24 cellular contexts compared by ENCODE assay signal in genomic region chr1:9061252-9061948, GRCh38.
DNase-seq lines count a peak whose midpoint lies in the region; ATAC-seq and TF ChIP-seq lines count a peak whose summit lies in the region.
"Had no signal": no experiment of that assay in that cellular context is flagged by ENCODE, and none has a peak within 500 bp of the region (broad histone marks: within the 10 kb centered on the region; RNA-seq: fewer than 3 reads in every experiment).

No MANE protein-coding gene starts in this region.

- no peaks in the 10 kb centered on the region for H3K9me2 ChIP-seq in SU-DHL-6 (replicated peaks; ENCODE audit: insufficient read depth, low read length)

- no peak for TF ChIP-seq CTCF in SU-DHL-6 (IDR thresholded peaks at IDR 0.05; ENCODE audit: insufficient read depth, low read length, poor library complexity, severe bottlenecking)
- no peak for TF ChIP-seq CTCF in GM13976 (IDR thresholded peaks at IDR 0.05; ENCODE audit: borderline replicate concordance, control extremely low read depth, extremely low read depth, insufficient read depth, missing control alignments)

- H3F3A ChIP-seq in SU-DHL-6 (ENCODE audit: insufficient read depth) = peaks cover 5% of the 10 kb centered on the region; the same call in 1 of the 2 replicates

- H2AFZ ChIP-seq in SU-DHL-6 (ENCODE audit: low read depth, low read length, severe bottlenecking) = no peak overlapping the region

- DNase-seq in DMS 273 (lab: John Stamatoyannopoulos, UW; ENCODE audit: unreplicated experiment) (peak; percentile 46), DMS 273 treated with DMSO at 0.1 percent for 48 hours (lab: John Stamatoyannopoulos, UW) (no peak), GM13976 (ENCODE audit: low spot score) (no peak), SW480 (ENCODE audit: low spot score) (no peak)
- DNase-seq: activated CD4-positive, CD25-positive, alpha-beta regulatory T cell treated with anti-CD3 and anti-CD28 coated beads, Interleukin-2, amount 50 U/mL, for 72 hours; activated CD8-positive, alpha-beta memory T cell treated with anti-CD3 and anti-CD28 coated beads, Interleukin-2, amount 10 ng/mL, durations not matched to agents 7 days and 5 days; activated effector memory CD4-positive, alpha-beta T cell treated with Interleukin-2 at 50 U/mL for 16 hours; BE2C; erythroblast; naive thymus-derived CD8-positive, alpha-beta T cell; NCI-H2029 treated with DMSO at 0.1 percent for 48 hours; NCI-H510A treated with DMSO at 0.1 percent for 48 hours; OCI-M1; posterior cingulate gyrus; stimulated activated CD4-positive, alpha-beta T cell treated with anti-CD3 and anti-CD28 coated beads, Interleukin-12 subunit alpha, Interleukin-12 subunit beta, amount 100 ng/mL, for 4 hours; T-helper 9 cell; thyroid gland had no signal

- no peak for ATAC-seq in GM19328 (IDR thresholded peaks at IDR 0.05; ENCODE audit: unreplicated experiment)
- ATAC-seq: activated CD8-positive, alpha-beta memory T cell treated with anti-CD3 and anti-CD28 coated beads, Interleukin-2, amount 10 ng/mL, durations not matched to agents 7 days and 5 days; naive thymus-derived CD8-positive, alpha-beta T cell had no signal

- H3K36me3 ChIP-seq in SU-DHL-6 (ENCODE audit: low read length) = no peaks in the 10 kb centered on the region
- no peaks in the 10 kb centered on the region for H3K36me3 ChIP-seq in muscle layer of duodenum (ENCODE audit: control insufficient read depth in 1 of 2, insufficient read depth in 2 of 2, low read length in 2 of 2)
- H3K36me3 ChIP-seq in subcutaneous abdominal adipose tissue (ENCODE audit: control insufficient read depth in 5 of 5, insufficient read depth in 5 of 5, low read length in 5 of 5) = peaks cover 0 to 3% (median 0%) of the 10 kb centered on the region in 5 donors
- H3K36me3 ChIP-seq: adrenal gland, BE2C, cardiac muscle cell, thyroid gland had no signal

- no peaks in the 10 kb centered on the region for H3K27me3 ChIP-seq in SU-DHL-6 (ENCODE audit: low read length)
- no peaks in the 10 kb centered on the region for H3K27me3 ChIP-seq in muscle layer of duodenum (ENCODE audit: low read depth, low read length)
- H3K27me3 ChIP-seq in subcutaneous abdominal adipose tissue (ENCODE audit: control insufficient read depth in 5 of 5, insufficient read depth in 4 of 5, low read length in 5 of 5) = peaks cover 0 to 3% (median 0%) of the 10 kb centered on the region in 5 donors
- H3K27me3 ChIP-seq: adrenal gland, BE2C, cardiac muscle cell, thyroid gland had no signal

- H3K27ac ChIP-seq in SU-DHL-6 (ENCODE audit: low read depth, low read length) (peak overlapping the region; percentile 83), muscle layer of duodenum (ENCODE audit: low read length) (peak overlapping the region; percentile 23), subcutaneous abdominal adipose tissue (ENCODE audit: low read depth, low read length) (peak overlapping the region; percentile 81)
- H3K27ac ChIP-seq: 22Rv1, adrenal gland, cardiac muscle cell, thyroid gland had no signal

- H3K4me1 ChIP-seq in muscle layer of duodenum (ENCODE audit: control insufficient read depth in 1 of 2, insufficient read depth in 2 of 2, low read length in 2 of 2) (peaks cover 5 to 15% of the 10 kb centered on the region in 2 donors), subcutaneous abdominal adipose tissue (ENCODE audit: control insufficient read depth in 5 of 5, insufficient read depth in 5 of 5, low read length in 5 of 5) (peaks cover 6 to 52% (median 36%) of the 10 kb centered on the region in 5 donors)
- H3K4me1 ChIP-seq: BE2C had no signal

- in situ Hi-C loops in GM13976 (cut with MboI; ENCODE audit: low sequenced_read_pairs, unreplicated experiment) = no loop called here

- peaks cover 7% of the 10 kb centered on the region; the same call in 1 of the 2 replicates for H3K79me2 ChIP-seq in SU-DHL-6 (ENCODE audit: insufficient read depth, low read length)

- H3K4me2 ChIP-seq in SU-DHL-6 (ENCODE audit: low read depth, low read length, poor library complexity, severe bottlenecking) = peak overlapping the region; percentile 32

- 0 out of 2 replicates have a peak overlapping the region, but pooled peaks have one; percentile 6 for H3K9ac ChIP-seq in SU-DHL-6 (ENCODE audit: low read length)
- H3K9ac ChIP-seq in subcutaneous abdominal adipose tissue (ENCODE audit: low read length in 5 of 5) = no peak overlapping the region

- H4K20me1 ChIP-seq in SU-DHL-6 (ENCODE audit: low read depth, low read length) = no peaks in the 10 kb centered on the region

- H3K4me3 ChIP-seq in SU-DHL-6 (ENCODE audit: insufficient read depth, low read length, poor library complexity, severe bottlenecking) (no peak overlapping the region), muscle layer of duodenum (ENCODE audit: low read depth in 1 of 2, low read length in 2 of 2) (no peak overlapping the region), subcutaneous abdominal adipose tissue (ENCODE audit: low read depth in 1 of 5, low read length in 5 of 5) (no peak overlapping the region)
- H3K4me3 ChIP-seq: adrenal gland, cardiac muscle cell, thyroid gland had no signal

- H3K9me3 ChIP-seq in SU-DHL-6 (ENCODE audit: insufficient read depth, low read length) (no peaks in the 10 kb centered on the region), muscle layer of duodenum (ENCODE audit: control insufficient read depth in 1 of 2, low read length in 2 of 2) (no peaks in the 10 kb centered on the region), subcutaneous abdominal adipose tissue (ENCODE audit: control insufficient read depth in 5 of 5, low read length in 5 of 5) (no peaks in the 10 kb centered on the region)
- H3K9me3 ChIP-seq: adrenal gland, BE2C, thyroid gland had no signal

Comparison
In these comparisons a context has a peak if more than half of its experiments do, and no peak if none do; other contexts are left out.
1. H3K27ac ChIP-seq: peak in every context shown above with its lines; median percentile 83 in SU-DHL-6; 81 in subcutaneous abdominal adipose tissue; 23 in muscle layer of duodenum.